In the genomic region with DNA sequence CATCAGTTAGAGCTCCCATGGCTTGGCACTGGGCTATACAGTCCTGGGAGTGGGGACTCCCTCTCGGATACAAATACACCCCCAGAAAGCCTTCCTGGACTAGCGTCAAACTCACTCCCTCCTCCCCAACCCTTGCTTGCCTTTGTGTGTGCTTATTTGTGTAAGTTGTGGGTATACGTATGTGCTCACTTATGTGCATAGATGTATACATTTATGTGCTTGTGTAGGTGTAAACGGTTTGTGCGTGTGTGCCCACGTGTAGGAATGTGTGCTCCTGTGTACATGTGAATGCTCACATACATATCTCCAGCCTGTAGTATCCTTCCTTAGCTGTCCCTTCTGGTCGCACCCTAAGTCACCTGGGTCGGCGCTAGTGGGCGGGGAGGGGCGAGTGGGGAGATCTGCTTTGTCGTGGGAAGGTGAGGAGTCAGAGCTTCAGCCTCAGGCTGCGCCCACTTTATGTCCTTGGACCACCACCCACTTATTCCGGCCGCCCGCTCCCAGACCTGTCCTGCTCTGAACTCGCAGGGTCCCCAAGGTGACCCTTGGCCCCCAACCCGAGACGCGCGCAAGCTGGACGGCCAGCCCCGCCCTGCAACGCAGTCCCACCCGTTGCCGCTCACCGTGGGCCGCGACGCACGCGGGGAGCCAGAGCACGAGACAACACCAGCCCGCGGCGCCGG, we compare ENCODE assay signal across 9 cellular contexts. TPM values are rescaled to one million over a fixed set of nuclear protein-coding genes. Genes with fewer than 3 reads are reported as not detected.
DNase-seq lines count a peak whose midpoint lies in the region; ATAC-seq, FAIRE-seq and TF ChIP-seq lines count a peak whose summit lies in the region.
"Had no signal": no experiment of that assay in that cellular context is flagged by ENCODE, and none has a peak within 500 bp of the region (broad histone marks: within the 10 kb centered on the region; RNA-seq: fewer than 3 reads in every experiment).

No MANE protein-coding gene starts in this region.

- 10% methylated on average over 37 of the region's 37 CpGs; no CpG with 5 or more reads in 1 of the 2 experiments for WGBS in H1 (ENCODE audit: extremely low coverage in 1 of 2, insufficient coverage in 1 of 2, insufficient read length in 1 of 2, insufficient replicate concordance in 2 of 2, low coverage in 1 of 2, low lambda C conversion rate in 2 of 2, missing lambda C conversion rate in 1 of 2), 2 experiments

- no peak overlapping the region for H3K18ac ChIP-seq in H1 (ENCODE audit: extremely low read depth, low read length)

- no peak overlapping the region for H4K5ac ChIP-seq in H1 (ENCODE audit: insufficient read length, low read depth, low read length)

- no peaks in the 10 kb centered on the region; a peak in 2 of 7 replicates for H3K27me3 ChIP-seq in H1 (replicated peaks in 1 of 4; ENCODE audit: control insufficient read depth in 3 of 4, extremely low read depth in 1 of 4, insufficient read depth in 3 of 4, low read length in 3 of 4)

- TF ChIP-seq EP300 in H1 (IDR thresholded peaks at IDR 0.05; ENCODE audit: borderline replicate concordance in 1 of 2, low read depth in 2 of 2, low read length in 2 of 2), result no peak

- H3K27ac ChIP-seq in H1 (ENCODE audit: low read depth, low read length), result no peak overlapping the region

- peak overlapping the region; percentile 92 to 98 (median 95) for H3K4me3 Mint-ChIP-seq in T-cell
- peak overlapping the region; percentile 96 for H3K4me3 Mint-ChIP-seq in natural killer cell

- no peak overlapping the region for H2BK5ac ChIP-seq in H1 (ENCODE audit: low read depth, low read length)

- 0 out of 2 replicates have a peak overlapping the region, but pooled peaks have one; percentile 15 for H2AFZ ChIP-seq in H1 (ENCODE audit: low read length)

- DNase-seq in NCI-H82 (lab: John Stamatoyannopoulos, UW), result peak; percentile 58
- DNase-seq in NCI-H82 treated with DMSO at 0.1 percent for 48 hours (lab: John Stamatoyannopoulos, UW; ENCODE audit: unreplicated experiment), result no peak
- peak in 9 of 34 experiments; percentile 7 to 31 (median 16) for DNase-seq in T-cell
- DNase-seq in H1 (ENCODE audit: low read depth in 1 of 2, low spot score in 2 of 2), result no peak
- no peak for DNase-seq in natural killer cell
- no peak for DNase-seq in GM12892 (ENCODE audit: insufficient read length)

- H3K4me2 ChIP-seq in H1 (ENCODE audit: insufficient read depth in 1 of 2, low read depth in 2 of 2, low read length in 2 of 2), result peak overlapping the region; percentile 94 to 99

- peaks cover 21% of the 10 kb centered on the region for H3K23me2 ChIP-seq in H1 (ENCODE audit: low read depth, low read length)

- no peak overlapping the region for H2AK5ac ChIP-seq in H1 (ENCODE audit: low read depth, low read length)

- ATAC-seq in HG02798 (IDR thresholded peaks at IDR 0.05; ENCODE audit: poor library complexity, unreplicated experiment), result peak; percentile 3
- no peak for ATAC-seq in T-cell (replicated peaks in 1 of 4)
- no peak for ATAC-seq in natural killer cell
- no peak for ATAC-seq in activated CD4-positive, CD25-positive, alpha-beta regulatory T cell treated with anti-CD3 and anti-CD28 coated beads, Interleukin-2, amount 50 U/mL, for 24 hours

- peak overlapping the region in 1 of 2 donors; percentile 61 for H3K27ac Mint-ChIP-seq in T-cell
- peak overlapping the region; percentile 94 to 96 for H3K27ac Mint-ChIP-seq in natural killer cell

- no peaks in the 10 kb centered on the region for H3K9me3 ChIP-seq in H1 (ENCODE audit: insufficient read depth in 2 of 2, low read depth in 1 of 2, low read length in 1 of 2)

- H3K27me3 Mint-ChIP-seq in T-cell (no peaks in the 10 kb centered on the region), natural killer cell (ENCODE audit: low read depth in 2 of 2) (no peaks in the 10 kb centered on the region)

- H3K36me3 Mint-ChIP-seq in T-cell (peaks cover 4% of the 10 kb centered on the region), natural killer cell (no peaks in the 10 kb centered on the region)

- CTCF ChIA-PET in T-cell (lab: Charles Lee), result interaction anchor here (0.5 to 1.8 kb wide), 9 partner anchors 15 to 604 kb away, joined by 3 to 19 read pairs (median 5); a partner anchor contains a TSS
- CTCF ChIA-PET in H1 (lab: Charles Lee; ENCODE audit: partially characterized antibody), result interaction anchor here (0.5 to 10.2 kb wide), 8 partner anchors 11 to 147 kb away, joined by 3 to 51 read pairs (median 4); a partner anchor contains a TSS

- no peak overlapping the region for H2BK12ac ChIP-seq in H1 (ENCODE audit: low read depth, low read length)

- peaks cover 8% of the 10 kb centered on the region for H3K79me1 ChIP-seq in H1 (ENCODE audit: low read depth, low read length)

- no peak overlapping the region for H3K4ac ChIP-seq in H1 (replicated peaks; ENCODE audit: insufficient read length, low read depth, low read length)

- H4K20me1 ChIP-seq in H1 (replicated peaks in 1 of 2; ENCODE audit: control insufficient read depth in 1 of 2, insufficient read depth in 2 of 2, low read length in 2 of 2), result peaks cover 9 to 19% of the 10 kb centered on the region in 2 experiments

- FAIRE-seq in H1 (lab: Jason Lieb, UNC) (no peak), GM12892 (lab: Jason Lieb, UNC) (no peak)
- FAIRE-seq: colon had no signal

- H3K4me1 Mint-ChIP-seq in T-cell (peaks cover 33 to 36% (median 34%) of the 10 kb centered on the region in 3 donors), natural killer cell (peaks cover 31 to 47% of the 10 kb centered on the region in 2 donors)

- H3K14ac ChIP-seq in H1 (ENCODE audit: insufficient read length), result no peak overlapping the region

- H3K4me1 ChIP-seq in H1 (replicated peaks in 1 of 4; ENCODE audit: control insufficient read depth in 3 of 4, insufficient read depth in 4 of 4, low read length in 3 of 4), result peaks cover 8 to 16% (median 11%) of the 10 kb centered on the region in 4 experiments; a peak in 6 of 7 replicates

- H3K9ac ChIP-seq in H1 (replicated peaks in 1 of 4; ENCODE audit: extremely low read depth in 1 of 4, low read depth in 3 of 4, low read length in 3 of 4), result peak overlapping the region in 2 of 4 experiments; percentile 8 to 65; a peak in 2 of 7 replicates

- no peak for TF ChIP-seq POLR2A in H1 (IDR thresholded peaks at IDR 0.05; ENCODE audit: control extremely low read depth in 1 of 2, low read depth in 2 of 2, low read length in 2 of 2)
- TF ChIP-seq POLR2A in GM12892 (IDR thresholded peaks at IDR 0.05; ENCODE audit: low read depth, low read length), result no peak

- intact Hi-C loops in natural killer cell (cut with micrococcal nuclease), result loop anchor here (1.0 to 10.0 kb wide), 3 partner anchors 18 to 1222 kb away; a partner anchor contains a TSS

- no peak overlapping the region for H3K56ac ChIP-seq in H1 (replicated peaks; ENCODE audit: insufficient read length, low read depth, low read length)

- no peak overlapping the region for H2BK120ac ChIP-seq in H1 (replicated peaks; ENCODE audit: low read depth, low read length)

- H3K4me3 ChIP-seq in H1 (ENCODE audit: extremely low read depth in 1 of 4, insufficient read depth in 2 of 4, low read depth in 3 of 4, low read length in 4 of 4), result peak overlapping the region; percentile 48 to 93 (median 64)

- no peak overlapping the region for H2BK20ac ChIP-seq in H1 (ENCODE audit: low read length)

- no peaks in the 10 kb centered on the region; a peak in 1 of 8 replicates for H3K36me3 ChIP-seq in H1 (ENCODE audit: control insufficient read depth in 2 of 4, insufficient read depth in 4 of 4, low read length in 3 of 4)

- no peak overlapping the region; the same call in 1 of the 2 replicates for H2BK15ac ChIP-seq in H1 (ENCODE audit: low read length)

- no peak for TF ChIP-seq CTCF in H1 (IDR thresholded peaks at IDR 0.05; ENCODE audit: control extremely low read depth in 1 of 3, insufficient read depth in 1 of 3, low read depth in 1 of 3, low read length in 3 of 3)
- no peak for TF ChIP-seq CTCF in natural killer cell (IDR thresholded peaks at IDR 0.05)

- no peak overlapping the region for H4K8ac ChIP-seq in H1 (ENCODE audit: extremely low read depth, insufficient read depth, low read length)

- peaks cover 34 to 35% of the 10 kb centered on the region in 2 experiments for H3K79me2 ChIP-seq in H1 (ENCODE audit: control insufficient read depth in 1 of 2, insufficient read depth in 2 of 2, low read length in 2 of 2)

- H3K9me3 Mint-ChIP-seq in T-cell, result no peaks in the 10 kb centered on the region
- no peaks in the 10 kb centered on the region for H3K9me3 Mint-ChIP-seq in natural killer cell

- H4K91ac ChIP-seq in H1 (replicated peaks; ENCODE audit: insufficient read length, low read length), result no peak overlapping the region

- no peak for TF ChIP-seq RAD21 in H1 (IDR thresholded peaks at IDR 0.05 in 1 of 2, conservative IDR thresholded peaks at IDR 0.05 in 1 of 2; ENCODE audit: low read depth in 2 of 2, low read length in 2 of 2)

- POLR2A ChIA-PET in T-cell (lab: Charles Lee) (interaction anchor here (0.5 to 2.0 kb wide), 8 partner anchors 8 to 163 kb away, joined by 3 to 9 read pairs (median 4); a partner anchor contains a TSS), H1 (lab: Charles Lee; ENCODE audit: partially characterized antibody) (interaction anchor here (0.8 to 8.8 kb wide), 9 partner anchors 12 to 171 kb away, joined by 3 to 113 read pairs (median 39); a partner anchor contains a TSS)

- no peak overlapping the region for H3K23ac ChIP-seq in H1 (ENCODE audit: insufficient read length)

RNA-seq across cellular contexts. Expression of a gene that starts 0.4 kb away (rescaled TPM):
- total RNA-seq in T-cell (1 to 10 TPM; 6.1 to 9.9 (median 6.4) TPM), natural killer cell (1 to 10 TPM; 8.3 to 9.7 (median 9.1) TPM)
- 7.5 and 8.9 TPM in 2 replicates for total RNA-seq in H1 (2021; fragmentation: NEBNext Ultra II Directional; extraction: Animal tissue kit (Norgen Biotek cat#: 25700))
- polyA plus RNA-seq in H1 (2011; rRNA removed), result 13.1 and 13.3 TPM in 2 replicates
- 9.1 TPM for polyA plus RNA-seq in H1 (2011; cell fraction: cytosol; rRNA removed)
- 10.3 TPM for polyA plus RNA-seq in H1 (2011; cell fraction: nucleus; rRNA removed)
- 6.0 to 10.3 TPM (median 8.5 TPM) in 4 replicates for polyA plus RNA-seq in H1 (2012, experiment 1 of 2)
- 11.7 TPM for polyA plus RNA-seq in H1 (2012, experiment 2 of 2)
- 9.0 TPM for polyA plus RNA-seq in H1 (2013, experiment 1 of 2)
- polyA plus RNA-seq in H1 (2013, experiment 2 of 2), result 11.5 TPM
- polyA minus RNA-seq in H1 (2011; rRNA and poly(A)+ RNA removed), result 5.9 TPM in 2 replicates
- polyA minus RNA-seq in H1 (2011; cell fraction: cytosol; rRNA and poly(A)+ RNA removed), result 4.0 TPM
- polyA minus RNA-seq in H1 (2011; cell fraction: nucleus; rRNA and poly(A)+ RNA removed), result 3.7 TPM
- 9.5 TPM for polyA plus RNA-seq in GM12892 (2012; ENCODE audit: missing spikeins)

RNA-seq across cellular contexts. Expression of a gene that starts 1.5 kb away (rescaled TPM):
- total RNA-seq in T-cell (100 to 1,000 TPM; 120 to 210 (median 193) TPM), natural killer cell (100 to 1,000 TPM in 2 of 3 donors, 10 to 100 TPM in 1; 82.3 to 114 (median 112) TPM)
- total RNA-seq in H1 (2021; fragmentation: NEBNext Ultra II Directional; extraction: Animal tissue kit (Norgen Biotek cat#: 25700)), result 474 and 486 TPM in 2 replicates
- polyA plus RNA-seq in H1 (2011; rRNA removed), result 440 and 465 TPM in 2 replicates
- 483 TPM for polyA plus RNA-seq in H1 (2011; cell fraction: cytosol; rRNA removed)
- 363 TPM for polyA plus RNA-seq in H1 (2011; cell fraction: nucleus; rRNA removed)
- 514 to 726 TPM (median 597 TPM) in 4 replicates for polyA plus RNA-seq in H1 (2012, experiment 1 of 2)
- polyA plus RNA-seq in H1 (2012, experiment 2 of 2), result 623 TPM
- polyA plus RNA-seq in H1 (2013, experiment 1 of 2), result 488 TPM
- 468 TPM for polyA plus RNA-seq in H1 (2013, experiment 2 of 2)
- polyA minus RNA-seq in H1 (2011; rRNA and poly(A)+ RNA removed), result 487 and 491 TPM in 2 replicates
- polyA minus RNA-seq in H1 (2011; cell fraction: cytosol; rRNA and poly(A)+ RNA removed), result 206 TPM
- polyA minus RNA-seq in H1 (2011; cell fraction: nucleus; rRNA and poly(A)+ RNA removed), result 137 TPM
- polyA plus RNA-seq in GM12892 (2012; ENCODE audit: missing spikeins), result 400 TPM

RNA-seq across cellular contexts. Expression of a gene that starts 18.6 kb away (rescaled TPM):
- 10 to 100 TPM; 38.2 to 56.9 (median 44.5) TPM for total RNA-seq in T-cell
- total RNA-seq in H1 (2021; fragmentation: NEBNext Ultra II Directional; extraction: Animal tissue kit (Norgen Biotek cat#: 25700)), result 56.7 and 61.5 TPM in 2 replicates
- 35.2 and 43.3 TPM in 2 replicates for polyA plus RNA-seq in H1 (2011; rRNA removed)
- 47.0 TPM for polyA plus RNA-seq in H1 (2011; cell fraction: cytosol; rRNA removed)
- polyA plus RNA-seq in H1 (2011; cell fraction: nucleus; rRNA removed), result 64.5 TPM
- 47.7 to 56.0 TPM (median 51.5 TPM) in 4 replicates for polyA plus RNA-seq in H1 (2012, experiment 1 of 2)
- polyA plus RNA-seq in H1 (2012, experiment 2 of 2), result 58.6 TPM
- polyA plus RNA-seq in H1 (2013, experiment 1 of 2), result 35.9 TPM
- 33.4 TPM for polyA plus RNA-seq in H1 (2013, experiment 2 of 2)
- 59.6 and 76.4 TPM in 2 replicates for polyA minus RNA-seq in H1 (2011; rRNA and poly(A)+ RNA removed)
- 26.2 TPM for polyA minus RNA-seq in H1 (2011; cell fraction: cytosol; rRNA and poly(A)+ RNA removed)
- 30.7 TPM for polyA minus RNA-seq in H1 (2011; cell fraction: nucleus; rRNA and poly(A)+ RNA removed)
- total RNA-seq in natural killer cell, result 10 to 100 TPM; 12.2 to 25.3 (median 12.2) TPM
- polyA plus RNA-seq in GM12892 (2012; ENCODE audit: missing spikeins), result 26.9 TPM

RNA-seq across cellular contexts. Expression of a gene that starts 30.2 kb away (rescaled TPM):
- total RNA-seq in T-cell, result not detected
- 0.44 and 0.54 TPM in 2 replicates for total RNA-seq in H1 (2021; fragmentation: NEBNext Ultra II Directional; extraction: Animal tissue kit (Norgen Biotek cat#: 25700))
- 0.33 and 0.46 TPM in 2 replicates for polyA plus RNA-seq in H1 (2011; rRNA removed)
- 0.30 TPM for polyA plus RNA-seq in H1 (2011; cell fraction: cytosol; rRNA removed)
- 0.78 TPM for polyA plus RNA-seq in H1 (2011; cell fraction: nucleus; rRNA removed)
- polyA plus RNA-seq in H1 (2012, experiment 1 of 2), result 0.23 to 0.35 TPM (median 0.31 TPM) in 4 replicates
- polyA plus RNA-seq in H1 (2012, experiment 2 of 2), result 0.30 TPM
- 0.12 TPM for polyA plus RNA-seq in H1 (2013, experiment 1 of 2)
- 0.18 TPM for polyA plus RNA-seq in H1 (2013, experiment 2 of 2)
- 0.13 and 0.44 TPM in 2 replicates for polyA minus RNA-seq in H1 (2011; rRNA and poly(A)+ RNA removed)
- polyA minus RNA-seq in H1 (2011; cell fraction: cytosol; rRNA and poly(A)+ RNA removed), result 0.51 TPM
- 0.80 TPM for polyA minus RNA-seq in H1 (2011; cell fraction: nucleus; rRNA and poly(A)+ RNA removed)
- total RNA-seq in natural killer cell, result not detected
- not detected for polyA plus RNA-seq in GM12892 (2012; ENCODE audit: missing spikeins)

RNA-seq across cellular contexts. Expression of a gene that starts 51.7 kb away (rescaled TPM):
- total RNA-seq in T-cell (10 to 100 TPM; 17.6 to 23.7 (median 19.6) TPM), natural killer cell (10 to 100 TPM; 11.5 to 16.4 (median 13.8) TPM)
- total RNA-seq in H1 (2021; fragmentation: NEBNext Ultra II Directional; extraction: Animal tissue kit (Norgen Biotek cat#: 25700)), result 13.5 and 14.3 TPM in 2 replicates
- polyA plus RNA-seq in H1 (2011; rRNA removed), result 11.2 and 16.3 TPM in 2 replicates
- 14.8 TPM for polyA plus RNA-seq in H1 (2011; cell fraction: cytosol; rRNA removed)
- 64.1 TPM for polyA plus RNA-seq in H1 (2011; cell fraction: nucleus; rRNA removed)
- polyA plus RNA-seq in H1 (2012, experiment 1 of 2), result 10.8 to 13.2 TPM (median 12.2 TPM) in 4 replicates
- 7.5 TPM for polyA plus RNA-seq in H1 (2012, experiment 2 of 2)
- polyA plus RNA-seq in H1 (2013, experiment 1 of 2), result 9.2 TPM
- polyA plus RNA-seq in H1 (2013, experiment 2 of 2), result 7.3 TPM
- polyA minus RNA-seq in H1 (2011; rRNA and poly(A)+ RNA removed), result 9.5 and 11.5 TPM in 2 replicates
- 8.5 TPM for polyA minus RNA-seq in H1 (2011; cell fraction: cytosol; rRNA and poly(A)+ RNA removed)
- 17.1 TPM for polyA minus RNA-seq in H1 (2011; cell fraction: nucleus; rRNA and poly(A)+ RNA removed)
- polyA plus RNA-seq in GM12892 (2012; ENCODE audit: missing spikeins), result 17.7 TPM
